ENCODE assay signal across 9 cellular contexts in genomic region chr3:49899815-49900214, GRCh38. TPM values are rescaled to one million over a fixed set of nuclear protein-coding genes. Genes with fewer than 3 reads are reported as not detected.
DNase-seq lines count a peak whose midpoint lies in the region; ATAC-seq, FAIRE-seq and TF ChIP-seq lines count a peak whose summit lies in the region.
"Had no signal": no experiment of that assay in that cellular context is flagged by ENCODE, and none has a peak within 500 bp of the region (broad histone marks: within the 10 kb centered on the region; RNA-seq: fewer than 3 reads in every experiment).

No MANE protein-coding gene starts in this region.

- peaks cover 17% of the 10 kb centered on the region for H3K27me3 Mint-ChIP-seq in astrocyte (ENCODE audit: low read depth, unreplicated experiment)
- H3K27me3 Mint-ChIP-seq: activated B cell treated with CpG ODN at 0.5 μM for 24 hours, naive B cell had no signal

- H3K9ac ChIP-seq in astrocyte (ENCODE audit: low read length) (no peak overlapping the region), mucosa of stomach (ENCODE audit: low read length) (peak overlapping the region; percentile 61)

- H4K20me1 ChIP-seq in astrocyte (ENCODE audit: insufficient read depth, low read length), result no peaks in the 10 kb centered on the region

- no peak for TF ChIP-seq EP300 in Ishikawa (IDR thresholded peaks at IDR 0.05; ENCODE audit: borderline replicate concordance)

- no peaks in the 10 kb centered on the region for H3K27me3 ChIP-seq in astrocyte (ENCODE audit: insufficient read depth, low read length)
- H3K27me3 ChIP-seq in mucosa of stomach (ENCODE audit: control insufficient read depth, insufficient read depth, low read length), result no peaks in the 10 kb centered on the region

- H3K4me1 ChIP-seq in astrocyte (ENCODE audit: insufficient read depth, low read length) (peaks cover 8% of the 10 kb centered on the region), mucosa of stomach (ENCODE audit: control insufficient read depth, insufficient read depth, low read length) (peaks cover 39% of the 10 kb centered on the region)

- no peak overlapping the region for H3K4me3 Mint-ChIP-seq in astrocyte (ENCODE audit: unreplicated experiment)
- no peak overlapping the region for H3K4me3 Mint-ChIP-seq in stimulated activated effector memory CD8-positive, alpha-beta T cell treated with anti-CD3 and anti-CD28 coated beads, Interleukin-12 subunit alpha, Interleukin-12 subunit beta, amount 100 ng/mL, for 72 hours
- H3K4me3 Mint-ChIP-seq: activated B cell treated with CpG ODN at 0.5 μM for 24 hours, naive B cell had no signal

- peak; percentile 6 for TF ChIP-seq CTCF in astrocyte (IDR thresholded peaks at IDR 0.05; ENCODE audit: insufficient read depth, low read depth, low read length)

- H3K9me3 ChIP-seq in astrocyte (ENCODE audit: insufficient read depth, low read depth, low read length) (no peaks in the 10 kb centered on the region), mucosa of stomach (ENCODE audit: control insufficient read depth, low read length) (no peaks in the 10 kb centered on the region)

- H3K4me3 ChIP-seq in astrocyte (ENCODE audit: insufficient read depth, low read depth, low read length), result no peak overlapping the region
- peak overlapping the region; percentile 29 for H3K4me3 ChIP-seq in mucosa of stomach (ENCODE audit: low read length)

- H3K79me2 ChIP-seq in astrocyte (ENCODE audit: insufficient read depth, low read length), result no peaks in the 10 kb centered on the region

- peaks cover 3% of the 10 kb centered on the region for H3K36me3 Mint-ChIP-seq in astrocyte (ENCODE audit: low read depth, unreplicated experiment)
- H3K36me3 Mint-ChIP-seq in stimulated activated effector memory CD8-positive, alpha-beta T cell treated with anti-CD3 and anti-CD28 coated beads, Interleukin-12 subunit alpha, Interleukin-12 subunit beta, amount 100 ng/mL, for 72 hours, result no peaks in the 10 kb centered on the region
- H3K36me3 Mint-ChIP-seq: naive B cell had no signal

- peaks cover 3% of the 10 kb centered on the region for H3K9me3 Mint-ChIP-seq in astrocyte (ENCODE audit: unreplicated experiment)
- no peaks in the 10 kb centered on the region for H3K9me3 Mint-ChIP-seq in stimulated activated effector memory CD8-positive, alpha-beta T cell treated with anti-CD3 and anti-CD28 coated beads, Interleukin-12 subunit alpha, Interleukin-12 subunit beta, amount 100 ng/mL, for 72 hours
- H3K9me3 Mint-ChIP-seq: activated B cell treated with CpG ODN at 0.5 μM for 24 hours, naive B cell had no signal

- no peaks in the 10 kb centered on the region for H3K4me1 Mint-ChIP-seq in astrocyte (ENCODE audit: low read depth, unreplicated experiment)
- peaks cover 6% of the 10 kb centered on the region for H3K4me1 Mint-ChIP-seq in stimulated activated effector memory CD8-positive, alpha-beta T cell treated with anti-CD3 and anti-CD28 coated beads, Interleukin-12 subunit alpha, Interleukin-12 subunit beta, amount 100 ng/mL, for 72 hours

- ATAC-seq in stimulated activated effector memory CD8-positive, alpha-beta T cell treated with anti-CD3 and anti-CD28 coated beads, Interleukin-12 subunit alpha, Interleukin-12 subunit beta, amount 100 ng/mL, for 72 hours, result no peak

- peak; percentile 15; the same call in 1 of the 2 replicates for TF ChIP-seq RAD21 in Ishikawa (IDR thresholded peaks at IDR 0.05; ENCODE audit: low read depth)

- no peak for FAIRE-seq in astrocyte (lab: Jason Lieb, UNC)

- no peak overlapping the region for H2AFZ ChIP-seq in astrocyte (ENCODE audit: low read depth, low read length)

- no peak overlapping the region for H3K27ac Mint-ChIP-seq in astrocyte (ENCODE audit: unreplicated experiment)
- no peak overlapping the region for H3K27ac Mint-ChIP-seq in stimulated activated effector memory CD8-positive, alpha-beta T cell treated with anti-CD3 and anti-CD28 coated beads, Interleukin-12 subunit alpha, Interleukin-12 subunit beta, amount 100 ng/mL, for 72 hours
- H3K27ac Mint-ChIP-seq: activated B cell treated with CpG ODN at 0.5 μM for 24 hours had no signal

- no peak overlapping the region for H3K27ac ChIP-seq in astrocyte (ENCODE audit: low read depth, low read length)

- no peak overlapping the region for H3K4me2 ChIP-seq in astrocyte (ENCODE audit: low read length)

- H3K36me3 ChIP-seq in astrocyte (ENCODE audit: insufficient read depth, low read length) (no peaks in the 10 kb centered on the region), mucosa of stomach (ENCODE audit: control insufficient read depth, insufficient read depth, low read length) (peaks cover 13% of the 10 kb centered on the region)

- DNase-seq in ELR (ENCODE audit: low read depth), result peak; percentile 17
- DNase-seq in astrocyte (ENCODE audit: low read depth), result no peak
- no peak for DNase-seq in AG20443 (ENCODE audit: low spot score)
- no peak for DNase-seq in activated T-cell treated with anti-CD3 and anti-CD28 coated beads for 4 hours
- DNase-seq in stimulated activated effector memory CD8-positive, alpha-beta T cell treated with anti-CD3 and anti-CD28 coated beads, Interleukin-12 subunit alpha, Interleukin-12 subunit beta, amount 100 ng/mL, for 72 hours (ENCODE audit: low spot score in 2 of 2), result no peak
- DNase-seq: activated B cell treated with CpG ODN at 0.5 μM for 24 hours, naive B cell had no signal

TF ChIP-seq in Ishikawa, 13 proteins besides CTCF, POLR2A, EP300 and RAD21:
- TF ChIP-seq ZBTB7A (IDR thresholded peaks at IDR 0.05; ENCODE audit: low read depth), result no peak
- TF ChIP-seq REST (IDR thresholded peaks at IDR 0.05; ENCODE audit: low read depth), result no peak
- TF ChIP-seq YY1 (IDR thresholded peaks at IDR 0.05; ENCODE audit: low read depth), result no peak
- TF ChIP-seq NFIC (IDR thresholded peaks at IDR 0.05), result no peak
- TF ChIP-seq CREB1 (IDR thresholded peaks at IDR 0.05; ENCODE audit: low read depth), result no peak
- TF ChIP-seq FOXM1 (IDR thresholded peaks at IDR 0.05; ENCODE audit: borderline replicate concordance, low read depth), result no peak
- no peak for TF ChIP-seq TEAD4 (IDR thresholded peaks at IDR 0.05)
- TF ChIP-seq MAX (IDR thresholded peaks at IDR 0.05), result no peak
- TF ChIP-seq TAF1 (IDR thresholded peaks at IDR 0.05; ENCODE audit: low read depth), result no peak
- no peak for TF ChIP-seq USF1 (IDR thresholded peaks at IDR 0.05)
- TF ChIP-seq CEBPB (IDR thresholded peaks at IDR 0.05), result no peak

RNA-seq across cellular contexts. Expression of gene MST1R, which starts 3.9 kb away (rescaled TPM):
- 0.46 and 0.57 TPM in 2 replicates for total RNA-seq in astrocyte

RNA-seq across cellular contexts. Expression of gene MON1A, which starts 29.8 kb away (rescaled TPM):
- total RNA-seq in astrocyte, result 12.4 and 15.2 TPM in 2 replicates

RNA-seq across cellular contexts. Expression of gene CAMKV, which starts 30.1 kb away (rescaled TPM):
- 0.22 and 0.45 TPM in 2 replicates for total RNA-seq in astrocyte
- total RNA-seq: activated B cell treated with CpG ODN at 0.5 μM for 24 hours had no signal

RNA-seq across cellular contexts. Expression of gene RBM6, which starts 40.1 kb away (rescaled TPM):
- total RNA-seq in astrocyte, result 49.0 and 53.9 TPM in 2 replicates

RNA-seq across cellular contexts. Expression of gene TRAIP, which starts 43.5 kb away (rescaled TPM):
- total RNA-seq in astrocyte, result 3.2 and 3.4 TPM in 2 replicates
